1 cellular context compared by ENCODE assay signal in genomic region chr6:13259393-13259792, GRCh38.
A peak's percentile ranks its signal among the peaks of the same experiment; 100 is the strongest.
TF ChIP-seq lines count a peak whose summit lies in the region.

No MANE protein-coding gene starts in this region.

TF ChIP-seq in GM12878, 131 proteins besides CTCF, POLR2A, EP300 and RAD21 (continued from another document and continues in another):
- TF ChIP-seq TAF1 (IDR thresholded peaks at IDR 0.05; ENCODE audit: borderline replicate concordance, low read depth, low read length): no peak
- no peak for TF ChIP-seq TARDBP (IDR thresholded peaks at IDR 0.05; ENCODE audit: borderline replicate concordance)
- TF ChIP-seq ZNF592 (IDR thresholded peaks at IDR 0.05): peak; percentile 84; the same call in 1 of the 2 replicates
- TF ChIP-seq CHD4 (IDR thresholded peaks at IDR 0.05): no peak
- TF ChIP-seq CUX1 (IDR thresholded peaks at IDR 0.05; ENCODE audit: insufficient replicate concordance, low read depth, low read length): peak; percentile 70
- TF ChIP-seq, protein P1, sequence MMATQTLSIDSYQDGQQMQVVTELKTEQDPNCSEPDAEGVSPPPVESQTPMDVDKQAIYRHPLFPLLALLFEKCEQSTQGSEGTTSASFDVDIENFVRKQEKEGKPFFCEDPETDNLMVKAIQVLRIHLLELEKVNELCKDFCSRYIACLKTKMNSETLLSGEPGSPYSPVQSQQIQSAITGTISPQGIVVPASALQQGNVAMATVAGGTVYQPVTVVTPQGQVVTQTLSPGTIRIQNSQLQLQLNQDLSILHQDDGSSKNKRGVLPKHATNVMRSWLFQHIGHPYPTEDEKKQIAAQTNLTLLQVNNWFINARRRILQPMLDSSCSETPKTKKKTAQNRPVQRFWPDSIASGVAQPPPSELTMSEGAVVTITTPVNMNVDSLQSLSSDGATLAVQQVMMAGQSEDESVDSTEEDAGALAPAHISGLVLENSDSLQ (IDR thresholded peaks at IDR 0.05): peak; percentile 86
- TF ChIP-seq DPF2 (IDR thresholded peaks at IDR 0.05): peak; percentile 87
- TF ChIP-seq EED (IDR thresholded peaks at IDR 0.05; ENCODE audit: low read depth): peak; percentile 85; the same call in 1 of the 2 replicates
- TF ChIP-seq MLLT1 (IDR thresholded peaks at IDR 0.05): peak; percentile 30; the same call in 1 of the 2 replicates
- TF ChIP-seq SUZ12 (IDR thresholded peaks at IDR 0.05; ENCODE audit: unreplicated experiment): no peak
- TF ChIP-seq RAD51 (IDR thresholded peaks at IDR 0.05): peak; percentile 84
- TF ChIP-seq SRF (IDR thresholded peaks at IDR 0.05; ENCODE audit: low read depth in 2 of 2, low read length in 2 of 2): no peak
- peak in 1 of 2 experiments; percentile 79; a peak in 2 of 4 replicates for TF ChIP-seq ETV6 (conservative IDR thresholded peaks at IDR 0.05 in 1 of 2, IDR thresholded peaks at IDR 0.05 in 1 of 2; ENCODE audit: borderline replicate concordance in 1 of 2, low read depth in 1 of 2)
- TF ChIP-seq, protein P2, sequence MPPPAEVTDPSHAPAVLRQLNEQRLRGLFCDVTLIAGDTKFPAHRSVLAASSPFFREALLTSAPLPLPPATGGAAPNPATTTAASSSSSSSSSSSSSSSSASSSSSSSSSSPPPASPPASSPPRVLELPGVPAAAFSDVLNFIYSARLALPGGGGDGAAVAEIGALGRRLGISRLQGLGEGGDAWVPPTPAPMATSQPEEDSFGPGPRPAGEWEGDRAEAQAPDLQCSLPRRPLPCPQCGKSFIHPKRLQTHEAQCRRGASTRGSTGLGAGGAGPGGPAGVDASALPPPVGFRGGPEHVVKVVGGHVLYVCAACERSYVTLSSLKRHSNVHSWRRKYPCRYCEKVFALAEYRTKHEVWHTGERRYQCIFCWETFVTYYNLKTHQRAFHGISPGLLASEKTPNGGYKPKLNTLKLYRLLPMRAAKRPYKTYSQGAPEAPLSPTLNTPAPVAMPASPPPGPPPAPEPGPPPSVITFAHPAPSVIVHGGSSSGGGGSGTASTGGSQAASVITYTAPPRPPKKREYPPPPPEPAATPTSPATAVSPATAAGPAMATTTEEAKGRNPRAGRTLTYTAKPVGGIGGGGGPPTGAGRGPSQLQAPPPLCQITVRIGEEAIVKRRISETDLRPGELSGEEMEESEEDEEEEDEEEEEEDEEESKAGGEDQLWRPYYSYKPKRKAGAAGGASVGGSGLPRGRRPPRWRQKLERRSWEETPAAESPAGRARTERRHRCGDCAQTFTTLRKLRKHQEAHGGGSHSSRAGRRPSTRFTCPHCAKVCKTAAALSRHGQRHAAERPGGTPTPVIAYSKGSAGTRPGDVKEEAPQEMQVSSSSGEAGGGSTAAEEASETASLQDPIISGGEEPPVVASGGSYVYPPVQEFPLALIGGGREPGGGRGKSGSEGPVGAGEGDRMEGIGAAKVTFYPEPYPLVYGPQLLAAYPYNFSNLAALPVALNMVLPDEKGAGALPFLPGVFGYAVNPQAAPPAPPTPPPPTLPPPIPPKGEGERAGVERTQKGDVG (CRISPR knock-in tag; IDR thresholded peaks at IDR 0.05): no peak
- TF ChIP-seq ZNF384 (IDR thresholded peaks at IDR 0.05; ENCODE audit: borderline replicate concordance, low read depth, low read length): peak; percentile 91
- TF ChIP-seq EGR1 (IDR thresholded peaks at IDR 0.05; ENCODE audit: borderline replicate concordance in 1 of 2, low read depth in 2 of 2, low read length in 2 of 2): 0 out of 3 replicates have a peak, but pooled peaks of 1 of the 2 experiments have one; percentile 3
- TF ChIP-seq LARP7 (IDR thresholded peaks at IDR 0.05): no peak
- no peak for TF ChIP-seq BRCA1 (IDR thresholded peaks at IDR 0.05; ENCODE audit: low read depth, low read length)
- TF ChIP-seq, protein P3, sequence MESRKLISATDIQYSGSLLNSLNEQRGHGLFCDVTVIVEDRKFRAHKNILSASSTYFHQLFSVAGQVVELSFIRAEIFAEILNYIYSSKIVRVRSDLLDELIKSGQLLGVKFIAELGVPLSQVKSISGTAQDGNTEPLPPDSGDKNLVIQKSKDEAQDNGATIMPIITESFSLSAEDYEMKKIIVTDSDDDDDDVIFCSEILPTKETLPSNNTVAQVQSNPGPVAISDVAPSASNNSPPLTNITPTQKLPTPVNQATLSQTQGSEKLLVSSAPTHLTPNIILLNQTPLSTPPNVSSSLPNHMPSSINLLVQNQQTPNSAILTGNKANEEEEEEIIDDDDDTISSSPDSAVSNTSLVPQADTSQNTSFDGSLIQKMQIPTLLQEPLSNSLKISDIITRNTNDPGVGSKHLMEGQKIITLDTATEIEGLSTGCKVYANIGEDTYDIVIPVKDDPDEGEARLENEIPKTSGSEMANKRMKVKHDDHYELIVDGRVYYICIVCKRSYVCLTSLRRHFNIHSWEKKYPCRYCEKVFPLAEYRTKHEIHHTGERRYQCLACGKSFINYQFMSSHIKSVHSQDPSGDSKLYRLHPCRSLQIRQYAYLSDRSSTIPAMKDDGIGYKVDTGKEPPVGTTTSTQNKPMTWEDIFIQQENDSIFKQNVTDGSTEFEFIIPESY (IDR thresholded peaks at IDR 0.05): peak; percentile 39; the same call in 1 of the 2 replicates
- TF ChIP-seq PML (IDR thresholded peaks at IDR 0.05; ENCODE audit: low read length): peak; percentile 95
- TF ChIP-seq, protein P4, sequence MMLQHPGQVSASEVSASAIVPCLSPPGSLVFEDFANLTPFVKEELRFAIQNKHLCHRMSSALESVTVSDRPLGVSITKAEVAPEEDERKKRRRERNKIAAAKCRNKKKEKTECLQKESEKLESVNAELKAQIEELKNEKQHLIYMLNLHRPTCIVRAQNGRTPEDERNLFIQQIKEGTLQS (IDR thresholded peaks at IDR 0.05; ENCODE audit: borderline replicate concordance, extremely low read depth, low read depth, low read length): no peak
- peak; percentile 33; the same call in 1 of the 2 replicates for TF ChIP-seq NR2C1 (IDR thresholded peaks at IDR 0.05)
- TF ChIP-seq BHLHE40 (IDR thresholded peaks at IDR 0.05; ENCODE audit: borderline replicate concordance in 1 of 2, low read depth in 2 of 2, low read length in 1 of 2): peak; percentile 87 to 90
- TF ChIP-seq ZNF24 (IDR thresholded peaks at IDR 0.05): peak; percentile 47; the same call in 1 of the 2 replicates
- TF ChIP-seq, protein P5, sequence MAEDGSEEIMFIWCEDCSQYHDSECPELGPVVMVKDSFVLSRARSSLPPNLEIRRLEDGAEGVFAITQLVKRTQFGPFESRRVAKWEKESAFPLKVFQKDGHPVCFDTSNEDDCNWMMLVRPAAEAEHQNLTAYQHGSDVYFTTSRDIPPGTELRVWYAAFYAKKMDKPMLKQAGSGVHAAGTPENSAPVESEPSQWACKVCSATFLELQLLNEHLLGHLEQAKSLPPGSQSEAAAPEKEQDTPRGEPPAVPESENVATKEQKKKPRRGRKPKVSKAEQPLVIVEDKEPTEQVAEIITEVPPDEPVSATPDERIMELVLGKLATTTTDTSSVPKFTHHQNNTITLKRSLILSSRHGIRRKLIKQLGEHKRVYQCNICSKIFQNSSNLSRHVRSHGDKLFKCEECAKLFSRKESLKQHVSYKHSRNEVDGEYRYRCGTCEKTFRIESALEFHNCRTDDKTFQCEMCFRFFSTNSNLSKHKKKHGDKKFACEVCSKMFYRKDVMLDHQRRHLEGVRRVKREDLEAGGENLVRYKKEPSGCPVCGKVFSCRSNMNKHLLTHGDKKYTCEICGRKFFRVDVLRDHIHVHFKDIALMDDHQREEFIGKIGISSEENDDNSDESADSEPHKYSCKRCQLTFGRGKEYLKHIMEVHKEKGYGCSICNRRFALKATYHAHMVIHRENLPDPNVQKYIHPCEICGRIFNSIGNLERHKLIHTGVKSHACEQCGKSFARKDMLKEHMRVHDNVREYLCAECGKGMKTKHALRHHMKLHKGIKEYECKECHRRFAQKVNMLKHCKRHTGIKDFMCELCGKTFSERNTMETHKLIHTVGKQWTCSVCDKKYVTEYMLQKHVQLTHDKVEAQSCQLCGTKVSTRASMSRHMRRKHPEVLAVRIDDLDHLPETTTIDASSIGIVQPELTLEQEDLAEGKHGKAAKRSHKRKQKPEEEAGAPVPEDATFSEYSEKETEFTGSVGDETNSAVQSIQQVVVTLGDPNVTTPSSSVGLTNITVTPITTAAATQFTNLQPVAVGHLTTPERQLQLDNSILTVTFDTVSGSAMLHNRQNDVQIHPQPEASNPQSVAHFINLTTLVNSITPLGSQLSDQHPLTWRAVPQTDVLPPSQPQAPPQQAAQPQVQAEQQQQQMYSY (CRISPR knock-in tag; IDR thresholded peaks at IDR 0.05): no peak
- peak; percentile 93 for TF ChIP-seq RUNX3 (IDR thresholded peaks at IDR 0.05; ENCODE audit: low read length)
- TF ChIP-seq ZNF217 (IDR thresholded peaks at IDR 0.05): peak; percentile 95
- peak; percentile 52 for TF ChIP-seq SP1 (IDR thresholded peaks at IDR 0.05; ENCODE audit: low read depth, low read length)
